6 cellular contexts compared by ENCODE assay signal in genomic region chrX:125709532-125709931, GRCh38.
"Had no signal": no experiment of that assay in that cellular context is flagged by ENCODE, and none has a peak within 500 bp of the region (broad histone marks: within the 10 kb centered on the region; RNA-seq: fewer than 3 reads in every experiment).

No MANE protein-coding gene starts in this region.

- H3K4me1 Mint-ChIP-seq: IgD-negative memory B cell had no signal

- H3K27ac ChIP-seq: HL-60 had no signal

- H3K27ac Mint-ChIP-seq: IgD-negative memory B cell had no signal

- H3K4me3 ChIP-seq: K562 had no signal

- FAIRE-seq: HepG2, HTR-8/SVneo, K562 had no signal

- ATAC-seq: HepG2, K562 had no signal

- DNase-seq: IMR-90 had no signal

- H3K4me3 Mint-ChIP-seq: IgD-negative memory B cell had no signal
